ENCODE assay signal across 12 cellular contexts in genomic region chr2:196046123-196046917, GRCh38. TPM values are rescaled to one million over a fixed set of nuclear protein-coding genes. Genes with fewer than 3 reads are reported as not detected.
A peak's percentile ranks its signal among the peaks of the same experiment; 100 is the strongest.
DNase-seq lines count a peak whose midpoint lies in the region; ATAC-seq and TF ChIP-seq lines count a peak whose summit lies in the region.
"Had no signal": no experiment of that assay in that cellular context is flagged by ENCODE, and none has a peak within 500 bp of the region (broad histone marks: within the 10 kb centered on the region; RNA-seq: fewer than 3 reads in every experiment).

No MANE protein-coding gene starts in this region.

- no peak for TF ChIP-seq CTCF in CD14-positive monocyte (IDR thresholded peaks at IDR 0.05)

- ATAC-seq in GM18502 (IDR thresholded peaks at IDR 0.05; ENCODE audit: poor library complexity, unreplicated experiment): peak; percentile 62
- ATAC-seq: left lung had no signal

- in situ Hi-C loops in KBM-7 (cut with MboI; ENCODE audit: low pct_unique_long_range_greater_than_20kb, low sequenced_read_pairs): no loop called here

- peak; percentile 48 for DNase-seq in H4 (ENCODE audit: low spot score)
- DNase-seq in KBM-7: peak; percentile 58
- peak; percentile 44 for DNase-seq in fibroblast of peridontal ligament (ENCODE audit: extremely low read depth)
- no peak for DNase-seq in CD14-positive monocyte (ENCODE audit: low spot score)
- DNase-seq in DMS153 (lab: John Stamatoyannopoulos, UW): no peak
- DNase-seq in dermis blood vessel endothelial cell: no peak
- no peak for DNase-seq in NCI-H2081 (lab: John Stamatoyannopoulos, UW)
- DNase-seq: left lung; ovary; stimulated activated CD4-positive, alpha-beta T cell treated with anti-CD3 and anti-CD28 coated beads, Interleukin-4, amount 100 ng/mL, for 24 hours had no signal

- no peaks in the 10 kb centered on the region for H3K36me3 Mint-ChIP-seq in CD14-positive monocyte

- peaks cover 2 to 11% (median 3%) of the 10 kb centered on the region in 7 donors for H3K9me3 Mint-ChIP-seq in CD14-positive monocyte

- H3K27me3 Mint-ChIP-seq in CD14-positive monocyte (ENCODE audit: low read depth in 3 of 3): no peaks in the 10 kb centered on the region

- H3K27ac Mint-ChIP-seq in CD14-positive monocyte: peak overlapping the region in 1 of 7 donors; percentile 15
- H3K27ac Mint-ChIP-seq: T-helper 1 cell treated with Interleukin-12 subunit alpha and Interleukin-12 subunit beta and Interleukin-4 antibody, amounts not matched to agents 30 μg/mL and 1 μg/mL, for 36 hours had no signal

- peaks cover 6% of the 10 kb centered on the region for H3K4me1 Mint-ChIP-seq in CD14-positive monocyte

- H3K4me3 Mint-ChIP-seq in CD14-positive monocyte: no peak overlapping the region
- H3K4me3 Mint-ChIP-seq: T-helper 1 cell treated with Interleukin-12 subunit alpha and Interleukin-12 subunit beta and Interleukin-4 antibody, amounts not matched to agents 30 μg/mL and 1 μg/mL, for 36 hours had no signal

- intact Hi-C loops in CD14-positive monocyte (cut with micrococcal nuclease): no loop called here

RNA-seq across cellular contexts. Expression of gene DNAH7, which starts 22.3 kb away (rescaled TPM):
- 0.02 and 0.50 TPM in 2 replicates for total RNA-seq in H4 (2014; rRNA removed; shearing (Covaris generic))
- not detected for polyA plus RNA-seq in CD14-positive monocyte
- total RNA-seq in dermis blood vessel endothelial cell: 0.09 and 0.17 TPM in 2 replicates

Comparison
In these comparisons a context has a peak if more than half of its experiments do, and no peak if none do; other contexts are left out.
1. DNase-seq: peak in H4 (single experiment), KBM-7 (single experiment) and fibroblast of peridontal ligament (single experiment); none in CD14-positive monocyte (single experiment), DMS153 (single experiment), dermis blood vessel endothelial cell (single experiment) and NCI-H2081 (0 of 2).